ENCODE assay signal across 13 cellular contexts in genomic region chr5:41022600-41022999, GRCh38. TPM values are rescaled to one million over a fixed set of nuclear protein-coding genes. Genes with fewer than 3 reads are reported as not detected.
"Had no signal": no experiment of that assay in that cellular context is flagged by ENCODE, and none has a peak within 500 bp of the region (broad histone marks: within the 10 kb centered on the region; RNA-seq: fewer than 3 reads in every experiment).

No MANE protein-coding gene starts in this region.

RNA-seq across cellular contexts. Expression of gene MROH2B, which starts 48.5 kb away (rescaled TPM):
- total RNA-seq: activated CD4-positive, alpha-beta memory T cell treated with anti-CD3 and anti-CD28 coated beads, Interleukin-2, amount 10 ng/mL, durations not matched to agents 7 days and 5 days; activated CD4-positive, alpha-beta T cell treated with anti-CD3 and anti-CD28 coated beads for 36 hours; activated CD4-positive, alpha-beta T cell treated with anti-CD3 and anti-CD28 coated beads, Interleukin-2, amount 10 ng/mL, durations not matched to agents 7 days and 5 days; activated CD8-positive, alpha-beta memory T cell treated with anti-CD3 and anti-CD28 coated beads, Interleukin-2, amount 10 ng/mL, durations not matched to agents 7 days and 5 days; activated CD8-positive, alpha-beta T cell treated with anti-CD3 and anti-CD28 coated beads, Interleukin-2, amount 10 ng/mL, durations not matched to agents 7 days and 5 days; activated naive CD8-positive, alpha-beta T cell treated with anti-CD3 and anti-CD28 coated beads, Interleukin-2, amount 10 ng/mL, durations not matched to agents 7 days and 5 days; activated T-helper 2 cell treated with anti-CD3 and anti-CD28 coated beads, Interferon-gamma antibody, Interleukin-2, Interleukin-4, amounts not matched to agents 10 μg/mL and 5 μg/mL and 100 μg/mL, durations not matched to agents 14 hours and 24 hours and 36 hours; ascending aorta; bronchial epithelial cell; cardiac muscle cell; chondrocyte; WTC11 had no signal
- polyA plus RNA-seq: adipose tissue, cardiac muscle cell had no signal
